ENCODE assay signal across 8 cellular contexts in genomic region chr11:129695543-129696308, GRCh38.
DNase-seq lines count a peak whose midpoint lies in the region; ATAC-seq and TF ChIP-seq lines count a peak whose summit lies in the region.

No MANE protein-coding gene starts in this region.

- H3K9me3 ChIP-seq in CD8-positive, alpha-beta memory T cell (ENCODE audit: low read length): no peaks in the 10 kb centered on the region
- H3K9me3 ChIP-seq in right atrium auricular region: no peaks in the 10 kb centered on the region

- H3K4me3 ChIP-seq in CD8-positive, alpha-beta memory T cell (ENCODE audit: low read length): peak overlapping the region; percentile 67
- H3K4me3 ChIP-seq in right atrium auricular region: peak overlapping the region in 1 of 2 donors; percentile 41

- H3K36me3 ChIP-seq in CD8-positive, alpha-beta memory T cell (ENCODE audit: insufficient read depth, low read length): no peaks in the 10 kb centered on the region
- H3K36me3 ChIP-seq in right atrium auricular region: no peaks in the 10 kb centered on the region

- H3K36me3 Mint-ChIP-seq in CD8-positive, alpha-beta memory T cell: no peaks in the 10 kb centered on the region

- intact Hi-C loops in sciatic nerve (cut with DNase I): no loop called here

- no peaks in the 10 kb centered on the region for H3K27me3 ChIP-seq in CD8-positive, alpha-beta memory T cell (ENCODE audit: insufficient read depth, low read length, poor library complexity, severe bottlenecking)
- H3K27me3 ChIP-seq in right atrium auricular region: no peaks in the 10 kb centered on the region

- CTCF ChIA-PET in CD8-positive, alpha-beta memory T cell (lab: Charles Lee): interaction anchor here (1.5 kb wide), 1 partner anchor 23 kb away, joined by 4 read pairs; no protein-coding TSS in a partner anchor
- CTCF ChIA-PET in RWPE1 (lab: Yijun Ruan, JAX): interaction anchor here (0.7 to 1.6 kb wide), 4 partner anchors 15 to 320 kb away, joined by 3 to 8 read pairs (median 4); partner anchors contain the start of gene BARX2

- H3K27me3 Mint-ChIP-seq in CD8-positive, alpha-beta memory T cell: peaks cover 12 to 29% of the 10 kb centered on the region in 2 donors

- peak overlapping the region; percentile 60 to 87 (median 81) for H3K4me3 Mint-ChIP-seq in CD8-positive, alpha-beta memory T cell

- no peak overlapping the region for H3K27ac ChIP-seq in CD8-positive, alpha-beta memory T cell (ENCODE audit: low read depth, low read length)
- no peak overlapping the region for H3K27ac ChIP-seq in RWPE1
- H3K27ac ChIP-seq in right atrium auricular region: no peak overlapping the region

- H3K4me1 Mint-ChIP-seq in CD8-positive, alpha-beta memory T cell: peaks cover 0 to 10% (median 4%) of the 10 kb centered on the region in 3 donors

- DNase-seq in CD8-positive, alpha-beta memory T cell: peak; percentile 23 to 74 (median 46)
- DNase-seq in RWPE1 (ENCODE audit: low spot score): peak; percentile 44
- DNase-seq in activated naive CD4-positive, alpha-beta T cell (lab: John Stamatoyannopoulos, UW): peak; percentile 20 to 64 (median 38)
- no peak for DNase-seq in right atrium auricular region (ENCODE audit: low spot score)
- DNase-seq in sciatic nerve (ENCODE audit: low spot score): no peak
- DNase-seq in DMS114 treated with DMSO at 0.1 percent for 48 hours (lab: John Stamatoyannopoulos, UW; ENCODE audit: unreplicated experiment): no peak

- H3K27ac Mint-ChIP-seq in CD8-positive, alpha-beta memory T cell: peak overlapping the region in 1 of 8 donors; percentile 42

- TF ChIP-seq CTCF in RWPE1 (conservative IDR thresholded peaks at IDR 0.05; ENCODE audit: low read depth) (peak; percentile 39), right atrium auricular region (IDR thresholded peaks at IDR 0.05) (peak; percentile 43 to 75)

- peaks cover 8% of the 10 kb centered on the region for H3K4me1 ChIP-seq in CD8-positive, alpha-beta memory T cell (ENCODE audit: insufficient read depth, low read length)
- peaks cover 0 to 8% of the 10 kb centered on the region in 2 donors for H3K4me1 ChIP-seq in right atrium auricular region

- H3K9me3 Mint-ChIP-seq in CD8-positive, alpha-beta memory T cell: no peaks in the 10 kb centered on the region

- POLR2A ChIA-PET in CD8-positive, alpha-beta memory T cell (lab: Charles Lee): no interaction called here
- POLR2A ChIA-PET in RWPE1 (lab: Yijun Ruan, JAX; ENCODE audit: low non-redundant PET): no interaction called here

- ATAC-seq in GM19467 (IDR thresholded peaks at IDR 0.05; ENCODE audit: unreplicated experiment) (peak; percentile 82), HG03558 (IDR thresholded peaks at IDR 0.05; ENCODE audit: extremely low read depth, unreplicated experiment) (peak; percentile 50), sciatic nerve (peak; percentile 63)

Comparison
In these comparisons a context has a peak if more than half of its experiments do, and no peak if none do; other contexts are left out.
1. DNase-seq: peak in CD8-positive, alpha-beta memory T cell (5 of 5), RWPE1 (single experiment) and activated naive CD4-positive, alpha-beta T cell (4 of 4); none in right atrium auricular region (single experiment), sciatic nerve (single experiment) and DMS114 treated with DMSO at 0.1 percent for 48 hours (single experiment).
2. Peak in every context shown above with its lines, with median percentiles within 50 percentile points of each other: ATAC-seq.